ENCODE assay signal across 1 cellular context in the genomic region with DNA sequence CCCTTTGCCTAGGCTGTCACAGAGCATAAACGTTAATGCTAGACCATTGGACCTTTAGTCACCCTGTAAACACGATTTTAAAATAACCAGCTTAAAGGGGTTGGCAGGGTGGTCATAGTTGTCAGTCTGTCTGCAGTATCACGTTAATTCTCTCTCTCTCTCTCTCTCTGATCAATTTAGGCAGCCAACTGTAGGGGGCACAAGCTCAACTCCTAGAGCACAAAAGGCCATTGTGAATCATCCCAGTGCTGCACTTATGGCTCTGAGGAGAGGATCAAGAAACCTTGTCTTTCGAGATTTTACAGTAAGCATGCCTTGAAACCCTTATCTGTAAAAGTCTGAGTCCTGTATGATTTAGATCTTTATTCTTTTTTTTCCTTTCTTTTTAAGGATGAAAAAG.
TF ChIP-seq lines count a peak whose summit lies in the region.

No MANE protein-coding gene starts in this region.

TF ChIP-seq in HCT116, 20 proteins besides CTCF, POLR2A, EP300 and RAD21 (continued from another document):
- TF ChIP-seq, protein P1, sequence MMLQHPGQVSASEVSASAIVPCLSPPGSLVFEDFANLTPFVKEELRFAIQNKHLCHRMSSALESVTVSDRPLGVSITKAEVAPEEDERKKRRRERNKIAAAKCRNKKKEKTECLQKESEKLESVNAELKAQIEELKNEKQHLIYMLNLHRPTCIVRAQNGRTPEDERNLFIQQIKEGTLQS (IDR thresholded peaks at IDR 0.05): no peak
